ENCODE assay signal across 1 cellular context in genomic region chr11:66288138-66288865, GRCh38.
A peak's percentile ranks its signal among the peaks of the same experiment; 100 is the strongest.
TF ChIP-seq lines count a peak whose summit lies in the region.

No MANE protein-coding gene starts in this region.

TF ChIP-seq in K562, 482 proteins besides CTCF, POLR2A, EP300 and RAD21 (continued from another document):
- TF ChIP-seq THRA (IDR thresholded peaks at IDR 0.05), result no peak
- no peak for TF ChIP-seq ZNF184 (CRISPR knock-in tag; IDR thresholded peaks at IDR 0.05)
- TF ChIP-seq PYGO2 (tag; IDR thresholded peaks at IDR 0.05), result no peak
- 0 out of 2 replicates have a peak, but pooled peaks have one; percentile 32 for TF ChIP-seq ZBTB7A (IDR thresholded peaks at IDR 0.05; ENCODE audit: borderline replicate concordance, control insufficient read depth, low read depth, low read length)
- no peak for TF ChIP-seq SMAD2 (IDR thresholded peaks at IDR 0.05; ENCODE audit: low read depth, low read length)
- TF ChIP-seq BCLAF1 (IDR thresholded peaks at IDR 0.05; ENCODE audit: borderline replicate concordance in 1 of 2, control insufficient read depth in 1 of 2, low read depth in 2 of 2, low read length in 1 of 2), result no peak
- TF ChIP-seq NR1H2 (CRISPR knock-in tag; IDR thresholded peaks at IDR 0.05), result no peak
- TF ChIP-seq ZNF224 (CRISPR knock-in tag; IDR thresholded peaks at IDR 0.05), result no peak
- TF ChIP-seq ZBTB1 (CRISPR knock-in tag; IDR thresholded peaks at IDR 0.05; ENCODE audit: borderline replicate concordance, low read depth), result no peak
- TF ChIP-seq RBM34 (IDR thresholded peaks at IDR 0.05; ENCODE audit: borderline replicate concordance, insufficient read depth, low read length), result no peak
- no peak for TF ChIP-seq ZFX (CRISPR knock-in tag; IDR thresholded peaks at IDR 0.05)
- TF ChIP-seq, protein P1, sequence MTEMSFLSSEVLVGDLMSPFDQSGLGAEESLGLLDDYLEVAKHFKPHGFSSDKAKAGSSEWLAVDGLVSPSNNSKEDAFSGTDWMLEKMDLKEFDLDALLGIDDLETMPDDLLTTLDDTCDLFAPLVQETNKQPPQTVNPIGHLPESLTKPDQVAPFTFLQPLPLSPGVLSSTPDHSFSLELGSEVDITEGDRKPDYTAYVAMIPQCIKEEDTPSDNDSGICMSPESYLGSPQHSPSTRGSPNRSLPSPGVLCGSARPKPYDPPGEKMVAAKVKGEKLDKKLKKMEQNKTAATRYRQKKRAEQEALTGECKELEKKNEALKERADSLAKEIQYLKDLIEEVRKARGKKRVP (CRISPR knock-in tag; IDR thresholded peaks at IDR 0.05), result peak; percentile 4; the same call in 1 of the 2 replicates
- TF ChIP-seq HLTF (IDR thresholded peaks at IDR 0.05), result no peak
- 0 out of 2 replicates have a peak, but pooled peaks have one; percentile 44 for TF ChIP-seq SOX6 (IDR thresholded peaks at IDR 0.05)
- TF ChIP-seq TGIF2 (CRISPR knock-in tag; IDR thresholded peaks at IDR 0.05), result no peak
- no peak for TF ChIP-seq BRF1 (IDR thresholded peaks at IDR 0.05; ENCODE audit: borderline replicate concordance, extremely low read depth, insufficient read length)
- TF ChIP-seq NR2C2 (CRISPR knock-in tag; IDR thresholded peaks at IDR 0.05), result no peak
- peak; percentile 79; the same call in 1 of the 2 replicates for TF ChIP-seq NR2C2 (tag; IDR thresholded peaks at IDR 0.05)
- TF ChIP-seq RAD51 (IDR thresholded peaks at IDR 0.05; ENCODE audit: borderline replicate concordance, low read depth), result no peak
- TF ChIP-seq ZNF174 (CRISPR knock-in tag; IDR thresholded peaks at IDR 0.05), result no peak
- TF ChIP-seq, protein P2, sequence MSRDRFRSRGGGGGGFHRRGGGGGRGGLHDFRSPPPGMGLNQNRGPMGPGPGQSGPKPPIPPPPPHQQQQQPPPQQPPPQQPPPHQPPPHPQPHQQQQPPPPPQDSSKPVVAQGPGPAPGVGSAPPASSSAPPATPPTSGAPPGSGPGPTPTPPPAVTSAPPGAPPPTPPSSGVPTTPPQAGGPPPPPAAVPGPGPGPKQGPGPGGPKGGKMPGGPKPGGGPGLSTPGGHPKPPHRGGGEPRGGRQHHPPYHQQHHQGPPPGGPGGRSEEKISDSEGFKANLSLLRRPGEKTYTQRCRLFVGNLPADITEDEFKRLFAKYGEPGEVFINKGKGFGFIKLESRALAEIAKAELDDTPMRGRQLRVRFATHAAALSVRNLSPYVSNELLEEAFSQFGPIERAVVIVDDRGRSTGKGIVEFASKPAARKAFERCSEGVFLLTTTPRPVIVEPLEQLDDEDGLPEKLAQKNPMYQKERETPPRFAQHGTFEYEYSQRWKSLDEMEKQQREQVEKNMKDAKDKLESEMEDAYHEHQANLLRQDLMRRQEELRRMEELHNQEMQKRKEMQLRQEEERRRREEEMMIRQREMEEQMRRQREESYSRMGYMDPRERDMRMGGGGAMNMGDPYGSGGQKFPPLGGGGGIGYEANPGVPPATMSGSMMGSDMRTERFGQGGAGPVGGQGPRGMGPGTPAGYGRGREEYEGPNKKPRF (IDR thresholded peaks at IDR 0.05; ENCODE audit: low read depth, low read length), result no peak
- no peak for TF ChIP-seq ZNF764 (CRISPR knock-in tag; IDR thresholded peaks at IDR 0.05; ENCODE audit: low read depth)
- no peak for TF ChIP-seq ZNF124 (CRISPR knock-in tag; IDR thresholded peaks at IDR 0.05)
- TF ChIP-seq ETS1 (conservative IDR thresholded peaks at IDR 0.05; ENCODE audit: control insufficient read depth, low read depth, low read length), result no peak
- peak; percentile 71 for TF ChIP-seq CHD1 (IDR thresholded peaks at IDR 0.05; ENCODE audit: low read length)
- 0 out of 2 replicates have a peak, but pooled peaks have one; percentile 37 for TF ChIP-seq ZNF76 (CRISPR knock-in tag; IDR thresholded peaks at IDR 0.05; ENCODE audit: borderline replicate concordance)
- no peak for TF ChIP-seq PCBP2 (IDR thresholded peaks at IDR 0.05; ENCODE audit: low read depth, low read length, poor library complexity, severe bottlenecking)
- TF ChIP-seq HMG20B (CRISPR knock-in tag; IDR thresholded peaks at IDR 0.05), result no peak
- peak; percentile 38; the same call in 1 of the 2 replicates for TF ChIP-seq MED1 (CRISPR knock-in tag; IDR thresholded peaks at IDR 0.05; ENCODE audit: borderline replicate concordance)
- TF ChIP-seq, protein P3, sequence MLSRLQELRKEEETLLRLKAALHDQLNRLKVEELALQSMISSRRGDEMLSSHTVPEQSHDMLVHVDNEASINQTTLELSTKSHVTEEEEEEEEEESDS (CRISPR knock-in tag; IDR thresholded peaks at IDR 0.05), result no peak
- no peak for TF ChIP-seq ZKSCAN3 (CRISPR knock-in tag; IDR thresholded peaks at IDR 0.05)
- TF ChIP-seq, protein P4, sequence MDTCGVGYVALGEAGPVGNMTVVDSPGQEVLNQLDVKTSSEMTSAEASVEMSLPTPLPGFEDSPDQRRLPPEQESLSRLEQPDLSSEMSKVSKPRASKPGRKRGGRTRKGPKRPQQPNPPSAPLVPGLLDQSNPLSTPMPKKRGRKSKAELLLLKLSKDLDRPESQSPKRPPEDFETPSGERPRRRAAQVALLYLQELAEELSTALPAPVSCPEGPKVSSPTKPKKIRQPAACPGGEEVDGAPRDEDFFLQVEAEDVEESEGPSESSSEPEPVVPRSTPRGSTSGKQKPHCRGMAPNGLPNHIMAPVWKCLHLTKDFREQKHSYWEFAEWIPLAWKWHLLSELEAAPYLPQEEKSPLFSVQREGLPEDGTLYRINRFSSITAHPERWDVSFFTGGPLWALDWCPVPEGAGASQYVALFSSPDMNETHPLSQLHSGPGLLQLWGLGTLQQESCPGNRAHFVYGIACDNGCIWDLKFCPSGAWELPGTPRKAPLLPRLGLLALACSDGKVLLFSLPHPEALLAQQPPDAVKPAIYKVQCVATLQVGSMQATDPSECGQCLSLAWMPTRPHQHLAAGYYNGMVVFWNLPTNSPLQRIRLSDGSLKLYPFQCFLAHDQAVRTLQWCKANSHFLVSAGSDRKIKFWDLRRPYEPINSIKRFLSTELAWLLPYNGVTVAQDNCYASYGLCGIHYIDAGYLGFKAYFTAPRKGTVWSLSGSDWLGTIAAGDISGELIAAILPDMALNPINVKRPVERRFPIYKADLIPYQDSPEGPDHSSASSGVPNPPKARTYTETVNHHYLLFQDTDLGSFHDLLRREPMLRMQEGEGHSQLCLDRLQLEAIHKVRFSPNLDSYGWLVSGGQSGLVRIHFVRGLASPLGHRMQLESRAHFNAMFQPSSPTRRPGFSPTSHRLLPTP (IDR thresholded peaks at IDR 0.05; ENCODE audit: borderline replicate concordance, extremely low read depth, insufficient read length), result no peak
- no peak for TF ChIP-seq FOXK1 (CRISPR knock-in tag; IDR thresholded peaks at IDR 0.05; ENCODE audit: borderline replicate concordance)
- TF ChIP-seq E2F4 (CRISPR knock-in tag; IDR thresholded peaks at IDR 0.05; ENCODE audit: low read depth), result no peak
- TF ChIP-seq, protein P5, sequence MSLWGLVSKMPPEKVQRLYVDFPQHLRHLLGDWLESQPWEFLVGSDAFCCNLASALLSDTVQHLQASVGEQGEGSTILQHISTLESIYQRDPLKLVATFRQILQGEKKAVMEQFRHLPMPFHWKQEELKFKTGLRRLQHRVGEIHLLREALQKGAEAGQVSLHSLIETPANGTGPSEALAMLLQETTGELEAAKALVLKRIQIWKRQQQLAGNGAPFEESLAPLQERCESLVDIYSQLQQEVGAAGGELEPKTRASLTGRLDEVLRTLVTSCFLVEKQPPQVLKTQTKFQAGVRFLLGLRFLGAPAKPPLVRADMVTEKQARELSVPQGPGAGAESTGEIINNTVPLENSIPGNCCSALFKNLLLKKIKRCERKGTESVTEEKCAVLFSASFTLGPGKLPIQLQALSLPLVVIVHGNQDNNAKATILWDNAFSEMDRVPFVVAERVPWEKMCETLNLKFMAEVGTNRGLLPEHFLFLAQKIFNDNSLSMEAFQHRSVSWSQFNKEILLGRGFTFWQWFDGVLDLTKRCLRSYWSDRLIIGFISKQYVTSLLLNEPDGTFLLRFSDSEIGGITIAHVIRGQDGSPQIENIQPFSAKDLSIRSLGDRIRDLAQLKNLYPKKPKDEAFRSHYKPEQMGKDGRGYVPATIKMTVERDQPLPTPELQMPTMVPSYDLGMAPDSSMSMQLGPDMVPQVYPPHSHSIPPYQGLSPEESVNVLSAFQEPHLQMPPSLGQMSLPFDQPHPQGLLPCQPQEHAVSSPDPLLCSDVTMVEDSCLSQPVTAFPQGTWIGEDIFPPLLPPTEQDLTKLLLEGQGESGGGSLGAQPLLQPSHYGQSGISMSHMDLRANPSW (CRISPR knock-in tag; IDR thresholded peaks at IDR 0.05), result no peak
- TF ChIP-seq E2F1 (CRISPR knock-in tag; IDR thresholded peaks at IDR 0.05), result no peak
- TF ChIP-seq MECOM (CRISPR knock-in tag; IDR thresholded peaks at IDR 0.05), result no peak
- TF ChIP-seq PHTF2 (CRISPR knock-in tag; IDR thresholded peaks at IDR 0.05), result no peak
- TF ChIP-seq KLF16 (IDR thresholded peaks at IDR 0.05), result no peak
- no peak for TF ChIP-seq PHB2 (IDR thresholded peaks at IDR 0.05; ENCODE audit: low read depth)
- no peak for TF ChIP-seq CAMTA2 (CRISPR knock-in tag; conservative IDR thresholded peaks at IDR 0.05)
- TF ChIP-seq SRSF3 (IDR thresholded peaks at IDR 0.05; ENCODE audit: insufficient read depth, low read length), result no peak
- 0 out of 2 replicates have a peak, but pooled peaks have one; percentile 57 for TF ChIP-seq BRD4 (IDR thresholded peaks at IDR 0.05)
- no peak for TF ChIP-seq PRMT5 (CRISPR knock-in tag; IDR thresholded peaks at IDR 0.05)
- no peak for TF ChIP-seq PKNOX1 (IDR thresholded peaks at IDR 0.05)
- no peak for TF ChIP-seq BACH1 (tag; IDR thresholded peaks at IDR 0.05)
- no peak for TF ChIP-seq TBL1XR1 (IDR thresholded peaks at IDR 0.05; ENCODE audit: low read length in 2 of 2)
- TF ChIP-seq KAT7 (CRISPR knock-in tag; IDR thresholded peaks at IDR 0.05; ENCODE audit: borderline replicate concordance), result peak; percentile 29; the same call in 1 of the 2 replicates
- TF ChIP-seq ZNF696 (CRISPR knock-in tag; conservative IDR thresholded peaks at IDR 0.05), result no peak
- TF ChIP-seq BRCA1 (IDR thresholded peaks at IDR 0.05), result no peak
- no peak for TF ChIP-seq BRCA1 (CRISPR knock-in tag; IDR thresholded peaks at IDR 0.05)
- TF ChIP-seq ZNF77 (CRISPR knock-in tag; IDR thresholded peaks at IDR 0.05), result no peak
